ENCODE assay signal across 15 cellular contexts in genomic region chr22:19218541-19219233, GRCh38. TPM values are rescaled to one million over a fixed set of nuclear protein-coding genes. Genes with fewer than 3 reads are reported as not detected.
DNase-seq lines count a peak whose midpoint lies in the region; ATAC-seq, FAIRE-seq and TF ChIP-seq lines count a peak whose summit lies in the region.
"Had no signal": no experiment of that assay in that cellular context is flagged by ENCODE, and none has a peak within 500 bp of the region (broad histone marks: within the 10 kb centered on the region; RNA-seq: fewer than 3 reads in every experiment).

No MANE protein-coding gene starts in this region.

- TF ChIP-seq POLR2A in H1 (IDR thresholded peaks at IDR 0.05; ENCODE audit: control extremely low read depth in 1 of 2, low read depth in 2 of 2, low read length in 2 of 2) = no peak

- no peak for TF ChIP-seq CTCF in KMS-11 (conservative IDR thresholded peaks at IDR 0.05; ENCODE audit: low read depth, low read length)
- no peak for TF ChIP-seq CTCF in H1 (IDR thresholded peaks at IDR 0.05; ENCODE audit: control extremely low read depth in 1 of 3, insufficient read depth in 1 of 3, low read depth in 1 of 3, low read length in 3 of 3)
- TF ChIP-seq CTCF in nephron progenitor cell (IDR thresholded peaks at IDR 0.05) = no peak
- no peak for TF ChIP-seq CTCF in activated CD8-positive, alpha-beta T cell treated with anti-CD3 and anti-CD28 coated beads for 36 hours (IDR thresholded peaks at IDR 0.05)

- H3K14ac ChIP-seq in H1 (ENCODE audit: insufficient read length) (no peak overlapping the region), neuronal stem cell (ENCODE audit: low read length) (peak overlapping the region; percentile 14)

- no peaks in the 10 kb centered on the region for H3K36me3 ChIP-seq in CD8-positive, alpha-beta memory T cell (ENCODE audit: insufficient read depth, low read length)
- H3K36me3 ChIP-seq in KMS-11 (ENCODE audit: insufficient read depth) = no peaks in the 10 kb centered on the region
- H3K36me3 ChIP-seq in H1 (ENCODE audit: control insufficient read depth in 2 of 4, insufficient read depth in 4 of 4, low read length in 3 of 4) = peaks cover 0 to 21% (median 17%) of the 10 kb centered on the region in 4 experiments; a peak in 6 of 8 replicates
- peaks cover 12 to 25% of the 10 kb centered on the region in 2 donors for H3K36me3 ChIP-seq in neuronal stem cell (replicated peaks in 1 of 2; ENCODE audit: control insufficient read depth in 2 of 2, insufficient read depth in 2 of 2, low read length in 2 of 2)
- H3K36me3 ChIP-seq: transverse colon had no signal

- H3K23ac ChIP-seq in H1 (ENCODE audit: insufficient read length) (no peak overlapping the region), neuronal stem cell (ENCODE audit: low read depth, low read length, poor library complexity) (no peak overlapping the region)

- H3K9ac ChIP-seq in KMS-11 (no peak overlapping the region), H1 (replicated peaks in 1 of 4; ENCODE audit: extremely low read depth in 1 of 4, low read depth in 3 of 4, low read length in 3 of 4) (no peak overlapping the region), neuronal stem cell (ENCODE audit: low read depth, low read length, poor library complexity) (no peak overlapping the region)

- H4K91ac ChIP-seq in H1 (replicated peaks; ENCODE audit: insufficient read length, low read length) = peak overlapping the region; percentile 47
- H4K91ac ChIP-seq in neuronal stem cell (ENCODE audit: low read depth, low read length, poor library complexity) = no peak overlapping the region

- no peak overlapping the region for H4K8ac ChIP-seq in H1 (ENCODE audit: extremely low read depth, insufficient read depth, low read length)
- H4K8ac ChIP-seq in neuronal stem cell (ENCODE audit: low read depth, low read length) = no peak overlapping the region

- peak overlapping the region; percentile 35 for H3K27ac ChIP-seq in CD8-positive, alpha-beta memory T cell (ENCODE audit: low read depth, low read length)
- H3K27ac ChIP-seq in KMS-11 (no peak overlapping the region), H1 (ENCODE audit: low read depth, low read length) (no peak overlapping the region), neuronal stem cell (replicated peaks; ENCODE audit: low read length) (no peak overlapping the region)
- H3K27ac ChIP-seq: skin epidermis, transverse colon had no signal

- no peak overlapping the region for H3K4me3 ChIP-seq in CD8-positive, alpha-beta memory T cell (ENCODE audit: low read length)
- H3K4me3 ChIP-seq in KMS-11 (IDR thresholded peaks at IDR 0.05; ENCODE audit: insufficient read depth, low read depth, low read length) = no peak overlapping the region
- H3K4me3 ChIP-seq in H1 (ENCODE audit: extremely low read depth in 1 of 4, insufficient read depth in 2 of 4, low read depth in 3 of 4, low read length in 4 of 4) = no peak overlapping the region
- no peak overlapping the region for H3K4me3 ChIP-seq in neuronal stem cell (ENCODE audit: low read length in 2 of 2)
- H3K4me3 ChIP-seq: skin epidermis, transverse colon had no signal

- intact Hi-C loops in activated CD8-positive, alpha-beta T cell treated with anti-CD3 and anti-CD28 coated beads for 36 hours (cut with micrococcal nuclease) = no loop called here

- POLR2A ChIA-PET in CD8-positive, alpha-beta memory T cell (lab: Charles Lee) = no interaction called here
- POLR2A ChIA-PET in H1 (lab: Charles Lee; ENCODE audit: partially characterized antibody) = interaction anchor here (1.0 to 1.1 kb wide), 2 partner anchors 15 to 52 kb away, joined by 3 read pairs; no protein-coding TSS in a partner anchor
- POLR2A ChIA-PET in activated CD8-positive, alpha-beta T cell treated with anti-CD3 and anti-CD28 coated beads for 36 hours (lab: Charles Lee) = no interaction called here

- H3K4me3 Mint-ChIP-seq in CD8-positive, alpha-beta memory T cell = no peak overlapping the region
- H3K4me3 Mint-ChIP-seq in nephron progenitor cell = no peak overlapping the region
- H3K4me3 Mint-ChIP-seq in activated CD8-positive, alpha-beta T cell treated with anti-CD3 and anti-CD28 coated beads for 36 hours = no peak overlapping the region
- H3K4me3 Mint-ChIP-seq: effector memory CD8-positive, alpha-beta T cell; stimulated activated naive CD8-positive, alpha-beta T cell treated with anti-CD3 and anti-CD28 coated beads, Interleukin-15, amount 100 ng/mL, for 72 hours had no signal

- H4K20me1 ChIP-seq in KMS-11 (ENCODE audit: insufficient read depth) (no peaks in the 10 kb centered on the region), H1 (replicated peaks in 1 of 2; ENCODE audit: control insufficient read depth in 1 of 2, insufficient read depth in 2 of 2, low read length in 2 of 2) (no peaks in the 10 kb centered on the region)

- H2BK12ac ChIP-seq in H1 (ENCODE audit: low read depth, low read length) = peak overlapping the region; percentile 96
- H2BK12ac ChIP-seq in neuronal stem cell (ENCODE audit: low read length) = no peak overlapping the region

- WGBS in H1 (ENCODE audit: extremely low coverage in 1 of 2, insufficient coverage in 1 of 2, insufficient read length in 1 of 2, insufficient replicate concordance in 2 of 2, low coverage in 1 of 2, low lambda C conversion rate in 2 of 2, missing lambda C conversion rate in 1 of 2), 2 experiments = 72% methylated on average over 5 of the region's 5 CpGs; no CpG with 5 or more reads in 1 of the 2 experiments
- WGBS in neuronal stem cell (ENCODE audit: extremely low coverage in 2 of 2, insufficient read length in 2 of 2, insufficient replicate concordance in 1 of 2), 2 donors = no CpG with 5 or more reads among the region's 5 CpGs

- H4K5ac ChIP-seq in H1 (ENCODE audit: insufficient read length, low read depth, low read length) = no peak overlapping the region

- no peaks in the 10 kb centered on the region for H3K4me1 ChIP-seq in CD8-positive, alpha-beta memory T cell (ENCODE audit: insufficient read depth, low read length)
- peaks cover 9% of the 10 kb centered on the region for H3K4me1 ChIP-seq in KMS-11 (ENCODE audit: low read depth, poor library complexity, severe bottlenecking)
- peaks cover 5 to 17% (median 13%) of the 10 kb centered on the region in 4 experiments; a peak in 6 of 7 replicates for H3K4me1 ChIP-seq in H1 (replicated peaks in 1 of 4; ENCODE audit: control insufficient read depth in 3 of 4, insufficient read depth in 4 of 4, low read length in 3 of 4)
- peaks cover 8 to 12% of the 10 kb centered on the region in 2 donors for H3K4me1 ChIP-seq in neuronal stem cell (ENCODE audit: control insufficient read depth in 2 of 2, insufficient read depth in 1 of 2, low read depth in 1 of 2, low read length in 2 of 2)

- no peak for FAIRE-seq in H1 (lab: Jason Lieb, UNC)

- CTCF ChIA-PET in CD8-positive, alpha-beta memory T cell (lab: Charles Lee) = no interaction called here
- CTCF ChIA-PET in H1 (lab: Charles Lee; ENCODE audit: partially characterized antibody) = interaction anchor here (0.8 to 1.6 kb wide), 3 partner anchors 9 to 23 kb away, joined by 3 read pairs; no protein-coding TSS in a partner anchor
- CTCF ChIA-PET in activated CD8-positive, alpha-beta T cell treated with anti-CD3 and anti-CD28 coated beads for 36 hours (lab: Charles Lee) = interaction anchor here (1.0 to 1.4 kb wide), 2 partner anchors 13 kb away, joined by 4 read pairs; no protein-coding TSS in a partner anchor

- 0 out of 2 replicates have a peak overlapping the region, but pooled peaks have one; percentile 46 for H2AK5ac ChIP-seq in H1 (ENCODE audit: low read depth, low read length)
- H2AK5ac ChIP-seq in neuronal stem cell (ENCODE audit: low read depth, low read length) = no peak overlapping the region

- H3K27me3 Mint-ChIP-seq in CD8-positive, alpha-beta memory T cell = no peaks in the 10 kb centered on the region
- peaks cover 3% of the 10 kb centered on the region for H3K27me3 Mint-ChIP-seq in nephron progenitor cell (ENCODE audit: low read depth, poor library complexity)
- no peaks in the 10 kb centered on the region for H3K27me3 Mint-ChIP-seq in activated CD8-positive, alpha-beta T cell treated with anti-CD3 and anti-CD28 coated beads for 36 hours
- H3K27me3 Mint-ChIP-seq: effector memory CD8-positive, alpha-beta T cell; stimulated activated naive CD8-positive, alpha-beta T cell treated with anti-CD3 and anti-CD28 coated beads, Interleukin-15, amount 100 ng/mL, for 72 hours had no signal

- no peak overlapping the region for H2BK120ac ChIP-seq in H1 (replicated peaks; ENCODE audit: low read depth, low read length)
- no peak overlapping the region for H2BK120ac ChIP-seq in neuronal stem cell (ENCODE audit: low read depth, low read length)

- peak overlapping the region; percentile 95; the same call in 1 of the 2 replicates for H2BK15ac ChIP-seq in H1 (ENCODE audit: low read length)
- no peak overlapping the region for H2BK15ac ChIP-seq in neuronal stem cell (ENCODE audit: low read length)

- no peaks in the 10 kb centered on the region for H3K27me3 ChIP-seq in CD8-positive, alpha-beta memory T cell (ENCODE audit: insufficient read depth, low read length, poor library complexity, severe bottlenecking)
- no peaks in the 10 kb centered on the region for H3K27me3 ChIP-seq in KMS-11 (ENCODE audit: insufficient read depth, low read depth)
- H3K27me3 ChIP-seq in H1 (replicated peaks in 1 of 4; ENCODE audit: control insufficient read depth in 3 of 4, extremely low read depth in 1 of 4, insufficient read depth in 3 of 4, low read length in 3 of 4) = no peaks in the 10 kb centered on the region
- H3K27me3 ChIP-seq in neuronal stem cell (ENCODE audit: control insufficient read depth in 3 of 3, insufficient read depth in 3 of 3, low read depth in 1 of 3, low read length in 3 of 3) = no peaks in the 10 kb centered on the region
- H3K27me3 ChIP-seq: transverse colon had no signal

- no peaks in the 10 kb centered on the region for H3K79me1 ChIP-seq in H1 (ENCODE audit: low read depth, low read length)
- H3K79me1 ChIP-seq in neuronal stem cell (ENCODE audit: low read depth, low read length) = no peaks in the 10 kb centered on the region

- H3K9me3 ChIP-seq in CD8-positive, alpha-beta memory T cell (ENCODE audit: low read length) = no peaks in the 10 kb centered on the region
- no peaks in the 10 kb centered on the region for H3K9me3 ChIP-seq in H1 (ENCODE audit: insufficient read depth in 2 of 2, low read depth in 1 of 2, low read length in 1 of 2)
- H3K9me3 ChIP-seq in neuronal stem cell (replicated peaks in 1 of 2; ENCODE audit: control insufficient read depth in 2 of 2, insufficient read depth in 1 of 2, low read depth in 1 of 2, low read length in 2 of 2) = no peaks in the 10 kb centered on the region
- H3K9me3 ChIP-seq: transverse colon had no signal

- peak overlapping the region; percentile 40; the same call in 1 of the 2 replicates for H3K18ac ChIP-seq in H1 (ENCODE audit: extremely low read depth, low read length)
- no peak overlapping the region for H3K18ac ChIP-seq in neuronal stem cell (ENCODE audit: low read length)

- H3K56ac ChIP-seq in H1 (replicated peaks; ENCODE audit: insufficient read length, low read depth, low read length) = no peak overlapping the region

- H2AFZ ChIP-seq in KMS-11 (ENCODE audit: low read depth) = no peak overlapping the region
- no peak overlapping the region for H2AFZ ChIP-seq in H1 (ENCODE audit: low read length)
- H2AFZ ChIP-seq in neuronal stem cell (ENCODE audit: low read length) = no peak overlapping the region

- H3K79me2 ChIP-seq in KMS-11 (ENCODE audit: insufficient read depth, low read depth) (no peaks in the 10 kb centered on the region), H1 (ENCODE audit: control insufficient read depth in 1 of 2, insufficient read depth in 2 of 2, low read length in 2 of 2) (no peaks in the 10 kb centered on the region)

- H3K36me3 Mint-ChIP-seq in CD8-positive, alpha-beta memory T cell = no peaks in the 10 kb centered on the region
- peaks cover 19% of the 10 kb centered on the region for H3K36me3 Mint-ChIP-seq in nephron progenitor cell (ENCODE audit: low read depth)
- H3K36me3 Mint-ChIP-seq in activated CD8-positive, alpha-beta T cell treated with anti-CD3 and anti-CD28 coated beads for 36 hours (ENCODE audit: low read depth) = no peaks in the 10 kb centered on the region
- H3K36me3 Mint-ChIP-seq: activated naive CD4-positive, alpha-beta T cell treated with anti-CD3 and anti-CD28 coated beads, Interleukin-2, amount 50 U/mL, for 72 hours had no signal

- H3K9me3 Mint-ChIP-seq in CD8-positive, alpha-beta memory T cell = no peaks in the 10 kb centered on the region
- H3K9me3 Mint-ChIP-seq in nephron progenitor cell = no peaks in the 10 kb centered on the region
- H3K9me3 Mint-ChIP-seq in activated CD8-positive, alpha-beta T cell treated with anti-CD3 and anti-CD28 coated beads for 36 hours = no peaks in the 10 kb centered on the region
- H3K9me3 Mint-ChIP-seq: activated naive CD4-positive, alpha-beta T cell treated with anti-CD3 and anti-CD28 coated beads, Interleukin-2, amount 50 U/mL, for 72 hours; effector memory CD8-positive, alpha-beta T cell; stimulated activated naive CD8-positive, alpha-beta T cell treated with anti-CD3 and anti-CD28 coated beads, Interleukin-15, amount 100 ng/mL, for 72 hours had no signal

- H3K4ac ChIP-seq in H1 (replicated peaks; ENCODE audit: insufficient read length, low read depth, low read length) = peak overlapping the region; percentile 46
- no peak overlapping the region for H3K4ac ChIP-seq in neuronal stem cell (ENCODE audit: low read length)

- H3K4me2 ChIP-seq in KMS-11 (0 out of 2 replicates have a peak overlapping the region, but pooled peaks have one; percentile 0), H1 (ENCODE audit: insufficient read depth in 1 of 2, low read depth in 2 of 2, low read length in 2 of 2) (no peak overlapping the region), neuronal stem cell (ENCODE audit: insufficient read depth, low read length, poor library complexity, severe bottlenecking) (no peak overlapping the region)

- peaks cover 4 to 8% (median 5%) of the 10 kb centered on the region in 3 donors for H3K4me1 Mint-ChIP-seq in CD8-positive, alpha-beta memory T cell
- peaks cover 9% of the 10 kb centered on the region for H3K4me1 Mint-ChIP-seq in nephron progenitor cell
- H3K4me1 Mint-ChIP-seq in activated CD8-positive, alpha-beta T cell treated with anti-CD3 and anti-CD28 coated beads for 36 hours (ENCODE audit: low read depth) = peaks cover 4% of the 10 kb centered on the region

- no peak for TF ChIP-seq EP300 in H1 (IDR thresholded peaks at IDR 0.05; ENCODE audit: borderline replicate concordance in 1 of 2, low read depth in 2 of 2, low read length in 2 of 2)

- peak overlapping the region; percentile 77; the same call in 1 of the 2 replicates for H2BK20ac ChIP-seq in H1 (ENCODE audit: low read length)

- ATAC-seq in activated CD8-positive, alpha-beta T cell treated with anti-CD3 and anti-CD28 coated beads for 36 hours = no peak
- ATAC-seq in GM21737 (IDR thresholded peaks at IDR 0.05; ENCODE audit: unreplicated experiment) = no peak

- H2BK5ac ChIP-seq in H1 (ENCODE audit: low read depth, low read length) (peak overlapping the region; percentile 45; the same call in 1 of the 2 replicates), neuronal stem cell (ENCODE audit: low read length) (no peak overlapping the region)

- DNase-seq in CD8-positive, alpha-beta memory T cell = no peak
- DNase-seq in H1 (ENCODE audit: low read depth in 1 of 2, low spot score in 2 of 2) (no peak), neuronal stem cell (ENCODE audit: low spot score) (no peak), putamen (ENCODE audit: low spot score) (no peak), nephron progenitor cell (no peak)
- DNase-seq in activated CD8-positive, alpha-beta T cell treated with anti-CD3 and anti-CD28 coated beads for 36 hours = no peak
- DNase-seq: activated CD4-positive, CD25-positive, alpha-beta regulatory T cell treated with anti-CD3 and anti-CD28 coated beads, Interleukin-2, amount 50 U/mL, for 72 hours; T-helper 9 cell had no signal

- H3K23me2 ChIP-seq in H1 (ENCODE audit: low read depth, low read length) = no peaks in the 10 kb centered on the region

- no peak overlapping the region for H3K27ac Mint-ChIP-seq in CD8-positive, alpha-beta memory T cell
- H3K27ac Mint-ChIP-seq in nephron progenitor cell = no peak overlapping the region
- no peak overlapping the region for H3K27ac Mint-ChIP-seq in activated CD8-positive, alpha-beta T cell treated with anti-CD3 and anti-CD28 coated beads for 36 hours
- H3K27ac Mint-ChIP-seq: activated naive CD4-positive, alpha-beta T cell treated with anti-CD3 and anti-CD28 coated beads, Interleukin-2, amount 50 U/mL, for 72 hours; effector memory CD8-positive, alpha-beta T cell had no signal

- no peak for TF ChIP-seq RAD21 in H1 (IDR thresholded peaks at IDR 0.05 in 1 of 2, conservative IDR thresholded peaks at IDR 0.05 in 1 of 2; ENCODE audit: low read depth in 2 of 2, low read length in 2 of 2)

RNA-seq across cellular contexts. Expression of gene SLC25A1, which starts 40.2 kb away (rescaled TPM):
- 10 to 100 TPM; 42.4 to 44.7 TPM for total RNA-seq in CD8-positive, alpha-beta memory T cell
- 69.9 TPM for polyA plus RNA-seq in CD8-positive, alpha-beta memory T cell
- total RNA-seq in H1 (2021; fragmentation: NEBNext Ultra II Directional; extraction: Animal tissue kit (Norgen Biotek cat#: 25700)) = 148 and 157 TPM in 2 replicates
- 110 and 183 TPM in 2 replicates for polyA plus RNA-seq in H1 (2011; rRNA removed)
- 111 TPM for polyA plus RNA-seq in H1 (2011; cell fraction: cytosol; rRNA removed)
- 127 TPM for polyA plus RNA-seq in H1 (2011; cell fraction: nucleus; rRNA removed)
- 74.1 to 161 TPM (median 156 TPM) in 4 replicates for polyA plus RNA-seq in H1 (2012, experiment 1 of 2)
- 175 TPM for polyA plus RNA-seq in H1 (2012, experiment 2 of 2)
- 102 TPM for polyA plus RNA-seq in H1 (2013, experiment 1 of 2)
- polyA plus RNA-seq in H1 (2013, experiment 2 of 2) = 94.5 TPM
- 47.6 and 69.7 TPM in 2 replicates for polyA minus RNA-seq in H1 (2011; rRNA and poly(A)+ RNA removed)
- polyA minus RNA-seq in H1 (2011; cell fraction: cytosol; rRNA and poly(A)+ RNA removed) = 67.6 TPM
- polyA minus RNA-seq in H1 (2011; cell fraction: nucleus; rRNA and poly(A)+ RNA removed) = 43.8 TPM
- polyA plus RNA-seq in neuronal stem cell (2013, experiment 1 of 2) = 75.2 TPM
- polyA plus RNA-seq in neuronal stem cell (2013, experiment 2 of 2) = 71.9 TPM
- 10 to 100 TPM; 56.4 to 57.6 TPM for total RNA-seq in activated CD8-positive, alpha-beta T cell treated with anti-CD3 and anti-CD28 coated beads for 36 hours
